In the genomic region with DNA sequence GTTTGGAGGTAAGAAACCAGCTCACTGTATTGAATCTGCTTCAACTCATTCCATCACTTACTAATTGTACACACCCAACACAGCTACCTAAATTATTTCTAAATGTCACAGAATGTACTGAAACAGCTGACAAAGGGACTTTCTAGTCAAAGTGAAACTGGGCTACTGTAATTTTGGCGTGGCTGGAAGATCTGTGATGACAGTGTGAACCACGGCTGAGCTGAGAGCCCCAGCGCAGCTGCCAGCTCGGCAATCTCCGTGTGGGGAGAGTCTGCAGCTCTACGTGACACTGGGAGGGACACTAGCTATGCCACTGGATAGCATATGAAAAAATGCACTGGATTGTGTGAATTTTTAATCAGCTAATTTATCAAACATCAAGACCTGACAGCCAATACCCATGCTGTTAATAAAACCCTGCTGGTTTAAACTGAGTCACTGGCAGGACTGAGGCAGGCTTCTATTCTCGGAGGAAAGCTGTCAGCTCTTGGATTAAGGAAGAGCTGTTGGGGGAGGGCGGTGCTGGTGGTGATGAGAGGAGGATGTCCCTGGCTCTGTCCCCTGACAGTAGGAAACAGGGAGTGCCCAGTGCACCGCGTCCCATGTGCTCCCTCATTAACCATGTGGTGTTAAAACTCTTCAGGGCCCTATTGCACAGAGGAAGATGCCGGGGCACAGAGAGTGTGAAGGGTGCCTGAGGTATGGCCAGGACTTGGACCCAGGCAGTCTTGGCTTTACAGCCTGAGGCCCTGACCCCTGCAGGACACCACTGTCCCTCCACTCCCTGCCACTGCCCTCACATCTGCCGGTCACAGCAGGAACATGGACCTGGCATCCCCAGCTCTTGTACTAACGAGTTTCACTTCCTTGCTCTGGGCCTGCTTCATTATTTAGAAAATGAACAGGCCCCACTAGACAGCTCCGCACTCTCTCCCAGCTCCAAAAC, we compare ENCODE assay signal across 10 cellular contexts. TPM values are rescaled to one million over a fixed set of nuclear protein-coding genes. Genes with fewer than 3 reads are reported as not detected.
A peak's percentile ranks its signal among the peaks of the same experiment; 100 is the strongest.
DNase-seq lines count a peak whose midpoint lies in the region; ATAC-seq and TF ChIP-seq lines count a peak whose summit lies in the region.
"Had no signal": no experiment of that assay in that cellular context is flagged by ENCODE, and none has a peak within 500 bp of the region (broad histone marks: within the 10 kb centered on the region; RNA-seq: fewer than 3 reads in every experiment).

No MANE protein-coding gene starts in this region.

- H3K4me1 ChIP-seq in Peyer's patch (peaks cover 0 to 11% (median 0%) of the 10 kb centered on the region in 4 donors), heart left ventricle (peaks cover 0 to 58% (median 28%) of the 10 kb centered on the region in 12 donors)

- H3K4me3 ChIP-seq in Peyer's patch (no peak overlapping the region), heart left ventricle (peak overlapping the region in 7 of 12 donors; percentile 4 to 28 (median 22))

- peak overlapping the region in 3 of 4 donors; percentile 31 to 65 (median 41) for H3K27ac ChIP-seq in Peyer's patch
- peak overlapping the region; percentile 29 to 92 (median 80) for H3K27ac ChIP-seq in heart left ventricle

- H3K36me3 Mint-ChIP-seq in activated CD4-positive, alpha-beta T cell treated with anti-CD3 and anti-CD28 coated beads, Interleukin-2, amount 10 ng/mL, durations not matched to agents 24 days and 14 days (ENCODE audit: low read depth) = peaks cover 63% of the 10 kb centered on the region
- H3K36me3 Mint-ChIP-seq in activated CD4-positive, alpha-beta T cell treated with anti-CD3 and anti-CD28 coated beads, Interleukin-2, amount 10 ng/mL, durations not matched to agents 7 days and 5 days (ENCODE audit: low read depth) = peaks cover 53% of the 10 kb centered on the region

- CTCF ChIA-PET in activated CD4-positive, alpha-beta T cell treated with anti-CD3 and anti-CD28 coated beads, Interleukin-2, amount 10 ng/mL, durations not matched to agents 7 days and 5 days (lab: Charles Lee) = interaction anchor here (0.6 to 1.7 kb wide), 4 partner anchors 9 to 118 kb away, joined by 3 to 4 read pairs (median 4); no protein-coding TSS in a partner anchor

- H3K9me3 Mint-ChIP-seq in activated CD4-positive, alpha-beta T cell treated with anti-CD3 and anti-CD28 coated beads, Interleukin-2, amount 10 ng/mL, durations not matched to agents 24 days and 14 days = no peaks in the 10 kb centered on the region
- H3K9me3 Mint-ChIP-seq in activated CD4-positive, alpha-beta T cell treated with anti-CD3 and anti-CD28 coated beads, Interleukin-2, amount 10 ng/mL, durations not matched to agents 7 days and 5 days = no peaks in the 10 kb centered on the region
- no peaks in the 10 kb centered on the region for H3K9me3 Mint-ChIP-seq in stimulated activated naive CD8-positive, alpha-beta T cell treated with anti-CD3 and anti-CD28 coated beads, Interleukin-15, amount 100 ng/mL, for 72 hours
- H3K9me3 Mint-ChIP-seq: neural crest cell had no signal

- no peaks in the 10 kb centered on the region for H3K9me3 ChIP-seq in Peyer's patch
- no peaks in the 10 kb centered on the region for H3K9me3 ChIP-seq in heart left ventricle

- H3K27me3 ChIP-seq in Peyer's patch (no peaks in the 10 kb centered on the region), heart left ventricle (no peaks in the 10 kb centered on the region)

- POLR2A ChIA-PET in activated CD4-positive, alpha-beta T cell treated with anti-CD3 and anti-CD28 coated beads, Interleukin-2, amount 10 ng/mL, durations not matched to agents 7 days and 5 days (lab: Charles Lee) = no interaction called here

- ATAC-seq in HG02678 (IDR thresholded peaks at IDR 0.05; ENCODE audit: unreplicated experiment) (peak; percentile 75), heart left ventricle (peak; percentile 91 to 97 (median 96))
- ATAC-seq in stimulated activated naive CD8-positive, alpha-beta T cell treated with anti-CD3 and anti-CD28 coated beads, Interleukin-15, amount 100 ng/mL, for 72 hours = peak; percentile 92

- intact Hi-C loops in activated CD4-positive, alpha-beta T cell treated with anti-CD3 and anti-CD28 coated beads, Interleukin-2, amount 10 ng/mL, durations not matched to agents 24 days and 14 days (cut with micrococcal nuclease) = loop anchor here (1.0 kb wide), 1 partner anchor 13 kb away; the partner anchor contains the start of gene SLC15A4
- intact Hi-C loops in heart left ventricle (cut with DNase I) = no loop called here

- TF ChIP-seq CTCF in Peyer's patch (IDR thresholded peaks at IDR 0.05) (no peak), heart left ventricle (IDR thresholded peaks at IDR 0.05) (no peak)

- peaks cover 51% of the 10 kb centered on the region for H3K4me1 Mint-ChIP-seq in activated CD4-positive, alpha-beta T cell treated with anti-CD3 and anti-CD28 coated beads, Interleukin-2, amount 10 ng/mL, durations not matched to agents 24 days and 14 days
- peaks cover 28% of the 10 kb centered on the region for H3K4me1 Mint-ChIP-seq in activated CD4-positive, alpha-beta T cell treated with anti-CD3 and anti-CD28 coated beads, Interleukin-2, amount 10 ng/mL, durations not matched to agents 7 days and 5 days
- H3K4me1 Mint-ChIP-seq in stimulated activated naive CD8-positive, alpha-beta T cell treated with anti-CD3 and anti-CD28 coated beads, Interleukin-15, amount 100 ng/mL, for 72 hours = peaks cover 51% of the 10 kb centered on the region
- H3K4me1 Mint-ChIP-seq: neural crest cell had no signal

- peak overlapping the region; percentile 82 for H3K27ac Mint-ChIP-seq in activated CD4-positive, alpha-beta T cell treated with anti-CD3 and anti-CD28 coated beads, Interleukin-2, amount 10 ng/mL, durations not matched to agents 24 days and 14 days
- H3K27ac Mint-ChIP-seq in activated CD4-positive, alpha-beta T cell treated with anti-CD3 and anti-CD28 coated beads, Interleukin-2, amount 10 ng/mL, durations not matched to agents 7 days and 5 days = no peak overlapping the region
- peak overlapping the region; percentile 57 to 97 for H3K27ac Mint-ChIP-seq in stimulated activated naive CD8-positive, alpha-beta T cell treated with anti-CD3 and anti-CD28 coated beads, Interleukin-15, amount 100 ng/mL, for 72 hours

- H3K27me3 Mint-ChIP-seq in activated CD4-positive, alpha-beta T cell treated with anti-CD3 and anti-CD28 coated beads, Interleukin-2, amount 10 ng/mL, durations not matched to agents 24 days and 14 days = no peaks in the 10 kb centered on the region
- H3K27me3 Mint-ChIP-seq in activated CD4-positive, alpha-beta T cell treated with anti-CD3 and anti-CD28 coated beads, Interleukin-2, amount 10 ng/mL, durations not matched to agents 7 days and 5 days = no peaks in the 10 kb centered on the region
- H3K27me3 Mint-ChIP-seq in stimulated activated naive CD8-positive, alpha-beta T cell treated with anti-CD3 and anti-CD28 coated beads, Interleukin-15, amount 100 ng/mL, for 72 hours = no peaks in the 10 kb centered on the region

- H3K36me3 ChIP-seq in Peyer's patch (peaks cover 0 to 36% (median 0%) of the 10 kb centered on the region in 3 donors), heart left ventricle (peaks cover 0 to 64% (median 45%) of the 10 kb centered on the region in 9 donors)

- 24 to 35% (median 31%) methylated on average over 13 to 14 of the region's 14 CpGs for WGBS in heart left ventricle, 4 donors

- peak overlapping the region; percentile 73 for H3K4me3 Mint-ChIP-seq in activated CD4-positive, alpha-beta T cell treated with anti-CD3 and anti-CD28 coated beads, Interleukin-2, amount 10 ng/mL, durations not matched to agents 24 days and 14 days
- no peak overlapping the region for H3K4me3 Mint-ChIP-seq in activated CD4-positive, alpha-beta T cell treated with anti-CD3 and anti-CD28 coated beads, Interleukin-2, amount 10 ng/mL, durations not matched to agents 7 days and 5 days
- H3K4me3 Mint-ChIP-seq in stimulated activated naive CD8-positive, alpha-beta T cell treated with anti-CD3 and anti-CD28 coated beads, Interleukin-15, amount 100 ng/mL, for 72 hours = peak overlapping the region in 1 of 2 donors; percentile 21
- H3K4me3 Mint-ChIP-seq: neural crest cell had no signal

- TF ChIP-seq POLR2A in Peyer's patch (IDR thresholded peaks at IDR 0.05) (no peak), heart left ventricle (IDR thresholded peaks at IDR 0.05) (no peak)

- DNase-seq in activated CD4-positive, alpha-beta T cell treated with anti-CD3 and anti-CD28 coated beads, Interleukin-2, amount 10 ng/mL, durations not matched to agents 24 days and 14 days = peak; percentile 84
- DNase-seq in activated CD4-positive, alpha-beta T cell treated with anti-CD3 and anti-CD28 coated beads, Interleukin-2, amount 10 ng/mL, durations not matched to agents 7 days and 5 days = no peak
- DNase-seq in Peyer's patch = peak in 1 of 3 donors; percentile 76
- peak in 4 of 5 donors; percentile 65 to 85 (median 74) for DNase-seq in heart left ventricle
- peak in 1 of 2 donors; percentile 54 for DNase-seq in stimulated activated naive CD8-positive, alpha-beta T cell treated with anti-CD3 and anti-CD28 coated beads, Interleukin-15, amount 100 ng/mL, for 72 hours
- DNase-seq in NCI-H2171 (lab: John Stamatoyannopoulos, UW) = no peak
- no peak for DNase-seq in NCI-H1417 treated with DMSO at 0.1 percent for 48 hours (lab: John Stamatoyannopoulos, UW)

RNA-seq across cellular contexts. Expression of gene SLC15A4, which starts 13.3 kb away (rescaled TPM):
- 31.0 and 36.8 TPM in 2 replicates for total RNA-seq in activated CD4-positive, alpha-beta T cell treated with anti-CD3 and anti-CD28 coated beads, Interleukin-2, amount 10 ng/mL, durations not matched to agents 24 days and 14 days
- total RNA-seq in activated CD4-positive, alpha-beta T cell treated with anti-CD3 and anti-CD28 coated beads, Interleukin-2, amount 10 ng/mL, durations not matched to agents 7 days and 5 days = 10 to 100 TPM; 24.9 to 28.4 TPM
- total RNA-seq in Peyer's patch (10 to 100 TPM; 25.4 to 37.0 (median 32.3) TPM), heart left ventricle (10 to 100 TPM; 10.5 to 31.5 (median 18.1) TPM)
- 10 to 100 TPM; 14.1 to 19.8 TPM for polyA plus RNA-seq in heart left ventricle

RNA-seq across cellular contexts. Expression of gene GLT1D1, which starts 42.8 kb away (rescaled TPM):
- 2.2 TPM in 2 replicates for total RNA-seq in activated CD4-positive, alpha-beta T cell treated with anti-CD3 and anti-CD28 coated beads, Interleukin-2, amount 10 ng/mL, durations not matched to agents 24 days and 14 days
- under 1 TPM in 1 of 2 experiments, not detected in 1; 0.10 TPM for total RNA-seq in activated CD4-positive, alpha-beta T cell treated with anti-CD3 and anti-CD28 coated beads, Interleukin-2, amount 10 ng/mL, durations not matched to agents 7 days and 5 days
- not detected for total RNA-seq in Peyer's patch
- 1 to 10 TPM in 2 of 9 donors, under 1 TPM in 7; 0.23 to 2.3 (median 0.48) TPM for total RNA-seq in heart left ventricle
- under 1 TPM; 0.11 to 0.24 TPM for polyA plus RNA-seq in heart left ventricle
- polyA plus RNA-seq: BJ had no signal

Comparison
In these comparisons a context has a peak if more than half of its experiments do, and no peak if none do; other contexts are left out.
1. DNase-seq: peak in activated CD4-positive, alpha-beta T cell treated with anti-CD3 and anti-CD28 coated beads, Interleukin-2, amount 10 ng/mL, durations not matched to agents 24 days and 14 days (single experiment) and heart left ventricle (4 of 5); none in activated CD4-positive, alpha-beta T cell treated with anti-CD3 and anti-CD28 coated beads, Interleukin-2, amount 10 ng/mL, durations not matched to agents 7 days and 5 days (single experiment), NCI-H2171 (single experiment) and NCI-H1417 treated with DMSO at 0.1 percent for 48 hours (single experiment).
2. H3K4me3 ChIP-seq: peak in heart left ventricle (7 of 12); none in Peyer's patch (0 of 4).
3. Peak in every context shown above with its lines, with median percentiles within 50 percentile points of each other: ATAC-seq.